1 cellular context compared by ENCODE assay signal in the genomic region with DNA sequence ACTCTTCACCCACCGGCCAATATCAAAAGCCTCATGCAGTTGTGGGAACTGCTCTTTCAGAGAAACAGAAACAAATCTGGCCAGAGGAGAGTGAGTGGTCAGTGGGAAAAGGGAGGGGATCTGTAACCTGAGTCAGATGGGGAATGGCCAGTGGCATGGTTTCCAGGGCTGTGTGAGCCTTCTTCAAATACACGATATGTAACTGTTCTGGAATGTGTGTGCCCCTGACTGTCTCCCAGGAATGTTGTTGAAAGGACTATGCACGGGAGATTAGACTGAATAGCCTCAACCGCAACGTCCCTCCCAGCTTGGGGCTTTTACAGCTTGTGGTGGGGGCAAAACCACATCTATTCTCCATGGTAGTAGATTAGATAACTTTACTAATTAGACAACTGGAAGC.
TF ChIP-seq lines count a peak whose summit lies in the region.

No MANE protein-coding gene starts in this region.

TF ChIP-seq in HEK293, 187 proteins besides CTCF, POLR2A, EP300 and RAD21 (continued from another document and continues in another):
- TF ChIP-seq REST (tag by site-specific recombination; IDR thresholded peaks at IDR 0.05) (no peak), ZNF621 (tag by site-specific recombination; IDR thresholded peaks at IDR 0.05) (no peak), ZNF112 (tag by site-specific recombination; IDR thresholded peaks at IDR 0.05) (no peak), ZNF292 (tag by site-specific recombination; IDR thresholded peaks at IDR 0.05; ENCODE audit: borderline replicate concordance, low read depth) (no peak), SP7 (tag by site-specific recombination; IDR thresholded peaks at IDR 0.05) (no peak), YY2 (tag by site-specific recombination; IDR thresholded peaks at IDR 0.05) (no peak), ZNF10 (tag by site-specific recombination; IDR thresholded peaks at IDR 0.05) (no peak), ZNF501 (tag by site-specific recombination; IDR thresholded peaks at IDR 0.05) (no peak), ZNF677 (tag by site-specific recombination; IDR thresholded peaks at IDR 0.05) (no peak), ZBTB21 (tag by site-specific recombination; IDR thresholded peaks at IDR 0.05) (no peak), OVOL3 (tag by site-specific recombination; IDR thresholded peaks at IDR 0.05) (no peak), ZNF600 (tag by site-specific recombination; IDR thresholded peaks at IDR 0.05) (peak; percentile 53), EGR2 (tag by site-specific recombination; IDR thresholded peaks at IDR 0.05; ENCODE audit: low read depth) (no peak), ZSCAN16 (tag by site-specific recombination; IDR thresholded peaks at IDR 0.05) (no peak), ZNF629 (tag by site-specific recombination; IDR thresholded peaks at IDR 0.05) (no peak), ZNF701 (tag by site-specific recombination; IDR thresholded peaks at IDR 0.05) (no peak), ZNF664 (tag by site-specific recombination; IDR thresholded peaks at IDR 0.05) (no peak), ZNF473 (tag by site-specific recombination; IDR thresholded peaks at IDR 0.05) (no peak), BCL11B (tag by site-specific recombination; IDR thresholded peaks at IDR 0.05; ENCODE audit: low read depth) (no peak), ZNF561 (tag by site-specific recombination; IDR thresholded peaks at IDR 0.05; ENCODE audit: borderline replicate concordance) (no peak), ZNF514 (tag by site-specific recombination; IDR thresholded peaks at IDR 0.05) (no peak), ZEB2 (tag by site-specific recombination; IDR thresholded peaks at IDR 0.05) (no peak), ZNF610 (tag by site-specific recombination; IDR thresholded peaks at IDR 0.05; ENCODE audit: borderline replicate concordance) (no peak), ZNF366 (tag by site-specific recombination; conservative IDR thresholded peaks at IDR 0.05) (peak; percentile 38; the same call in 1 of the 2 replicates), ZNF658 (tag by site-specific recombination; IDR thresholded peaks at IDR 0.05) (no peak), PRDM6 (tag by site-specific recombination; IDR thresholded peaks at IDR 0.05) (no peak), ZSCAN30 (tag by site-specific recombination; IDR thresholded peaks at IDR 0.05) (no peak), IKZF3 (tag by site-specific recombination; IDR thresholded peaks at IDR 0.05) (no peak), SP2 (tag by site-specific recombination; IDR thresholded peaks at IDR 0.05) (no peak), ZNF274 (IDR thresholded peaks at IDR 0.05; ENCODE audit: low read length) (no peak), ZNF274 (tag by site-specific recombination; IDR thresholded peaks at IDR 0.05; ENCODE audit: borderline replicate concordance) (no peak), ZNF843 (tag by site-specific recombination; IDR thresholded peaks at IDR 0.05) (0 out of 2 replicates have a peak, but pooled peaks have one; percentile 33), ZNF549 (tag by site-specific recombination; IDR thresholded peaks at IDR 0.05) (no peak), KLF17 (tag by site-specific recombination; IDR thresholded peaks at IDR 0.05) (no peak), ZNF521 (tag by site-specific recombination; IDR thresholded peaks at IDR 0.05) (no peak), TCF7L2 (IDR thresholded peaks at IDR 0.05; ENCODE audit: borderline replicate concordance, low read depth, low read length) (no peak), FEZF1 (tag by site-specific recombination; IDR thresholded peaks at IDR 0.05) (peak; percentile 71), BCL11A (tag by site-specific recombination; IDR thresholded peaks at IDR 0.05; ENCODE audit: low read depth) (no peak), ZNF223 (tag by site-specific recombination; IDR thresholded peaks at IDR 0.05) (no peak), YY1 (tag by site-specific recombination; IDR thresholded peaks at IDR 0.05) (no peak), ZNF140 (tag by site-specific recombination; IDR thresholded peaks at IDR 0.05) (no peak), ZNF362 (tag by site-specific recombination; IDR thresholded peaks at IDR 0.05) (no peak), ZNF391 (tag by site-specific recombination; IDR thresholded peaks at IDR 0.05; ENCODE audit: borderline replicate concordance, low read depth) (no peak), ZIC2 (tag by site-specific recombination; IDR thresholded peaks at IDR 0.05) (no peak), GLI4 (tag by site-specific recombination; IDR thresholded peaks at IDR 0.05) (no peak), WT1 (tag by site-specific recombination; IDR thresholded peaks at IDR 0.05) (peak; percentile 68)
- TF ChIP-seq, protein P1, sequence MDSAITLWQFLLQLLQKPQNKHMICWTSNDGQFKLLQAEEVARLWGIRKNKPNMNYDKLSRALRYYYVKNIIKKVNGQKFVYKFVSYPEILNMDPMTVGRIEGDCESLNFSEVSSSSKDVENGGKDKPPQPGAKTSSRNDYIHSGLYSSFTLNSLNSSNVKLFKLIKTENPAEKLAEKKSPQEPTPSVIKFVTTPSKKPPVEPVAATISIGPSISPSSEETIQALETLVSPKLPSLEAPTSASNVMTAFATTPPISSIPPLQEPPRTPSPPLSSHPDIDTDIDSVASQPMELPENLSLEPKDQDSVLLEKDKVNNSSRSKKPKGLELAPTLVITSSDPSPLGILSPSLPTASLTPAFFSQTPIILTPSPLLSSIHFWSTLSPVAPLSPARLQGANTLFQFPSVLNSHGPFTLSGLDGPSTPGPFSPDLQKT (IDR thresholded peaks at IDR 0.05; ENCODE audit: borderline replicate concordance, low read depth, low read length) = no peak
- TF ChIP-seq, protein P2, sequence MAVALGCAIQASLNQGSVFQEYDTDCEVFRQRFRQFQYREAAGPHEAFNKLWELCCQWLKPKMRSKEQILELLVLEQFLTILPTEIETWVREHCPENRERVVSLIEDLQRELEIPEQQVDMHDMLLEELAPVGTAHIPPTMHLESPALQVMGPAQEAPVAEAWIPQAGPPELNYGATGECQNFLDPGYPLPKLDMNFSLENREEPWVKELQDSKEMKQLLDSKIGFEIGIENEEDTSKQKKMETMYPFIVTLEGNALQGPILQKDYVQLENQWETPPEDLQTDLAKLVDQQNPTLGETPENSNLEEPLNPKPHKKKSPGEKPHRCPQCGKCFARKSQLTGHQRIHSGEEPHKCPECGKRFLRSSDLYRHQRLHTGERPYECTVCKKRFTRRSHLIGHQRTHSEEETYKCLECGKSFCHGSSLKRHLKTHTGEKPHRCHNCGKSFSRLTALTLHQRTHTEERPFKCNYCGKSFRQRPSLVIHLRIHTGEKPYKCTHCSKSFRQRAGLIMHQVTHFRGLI (tag by site-specific recombination; IDR thresholded peaks at IDR 0.05) = no peak
- TF ChIP-seq, protein P3, sequence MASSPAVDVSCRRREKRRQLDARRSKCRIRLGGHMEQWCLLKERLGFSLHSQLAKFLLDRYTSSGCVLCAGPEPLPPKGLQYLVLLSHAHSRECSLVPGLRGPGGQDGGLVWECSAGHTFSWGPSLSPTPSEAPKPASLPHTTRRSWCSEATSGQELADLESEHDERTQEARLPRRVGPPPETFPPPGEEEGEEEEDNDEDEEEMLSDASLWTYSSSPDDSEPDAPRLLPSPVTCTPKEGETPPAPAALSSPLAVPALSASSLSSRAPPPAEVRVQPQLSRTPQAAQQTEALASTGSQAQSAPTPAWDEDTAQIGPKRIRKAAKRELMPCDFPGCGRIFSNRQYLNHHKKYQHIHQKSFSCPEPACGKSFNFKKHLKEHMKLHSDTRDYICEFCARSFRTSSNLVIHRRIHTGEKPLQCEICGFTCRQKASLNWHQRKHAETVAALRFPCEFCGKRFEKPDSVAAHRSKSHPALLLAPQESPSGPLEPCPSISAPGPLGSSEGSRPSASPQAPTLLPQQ (tag by site-specific recombination; IDR thresholded peaks at IDR 0.05) = 0 out of 2 replicates have a peak, but pooled peaks have one; percentile 25
- TF ChIP-seq, protein P4, sequence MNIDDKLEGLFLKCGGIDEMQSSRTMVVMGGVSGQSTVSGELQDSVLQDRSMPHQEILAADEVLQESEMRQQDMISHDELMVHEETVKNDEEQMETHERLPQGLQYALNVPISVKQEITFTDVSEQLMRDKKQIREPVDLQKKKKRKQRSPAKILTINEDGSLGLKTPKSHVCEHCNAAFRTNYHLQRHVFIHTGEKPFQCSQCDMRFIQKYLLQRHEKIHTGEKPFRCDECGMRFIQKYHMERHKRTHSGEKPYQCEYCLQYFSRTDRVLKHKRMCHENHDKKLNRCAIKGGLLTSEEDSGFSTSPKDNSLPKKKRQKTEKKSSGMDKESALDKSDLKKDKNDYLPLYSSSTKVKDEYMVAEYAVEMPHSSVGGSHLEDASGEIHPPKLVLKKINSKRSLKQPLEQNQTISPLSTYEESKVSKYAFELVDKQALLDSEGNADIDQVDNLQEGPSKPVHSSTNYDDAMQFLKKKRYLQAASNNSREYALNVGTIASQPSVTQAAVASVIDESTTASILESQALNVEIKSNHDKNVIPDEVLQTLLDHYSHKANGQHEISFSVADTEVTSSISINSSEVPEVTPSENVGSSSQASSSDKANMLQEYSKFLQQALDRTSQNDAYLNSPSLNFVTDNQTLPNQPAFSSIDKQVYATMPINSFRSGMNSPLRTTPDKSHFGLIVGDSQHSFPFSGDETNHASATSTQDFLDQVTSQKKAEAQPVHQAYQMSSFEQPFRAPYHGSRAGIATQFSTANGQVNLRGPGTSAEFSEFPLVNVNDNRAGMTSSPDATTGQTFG (tag by site-specific recombination; IDR thresholded peaks at IDR 0.05; ENCODE audit: borderline replicate concordance) = no peak
- TF ChIP-seq, protein P5, sequence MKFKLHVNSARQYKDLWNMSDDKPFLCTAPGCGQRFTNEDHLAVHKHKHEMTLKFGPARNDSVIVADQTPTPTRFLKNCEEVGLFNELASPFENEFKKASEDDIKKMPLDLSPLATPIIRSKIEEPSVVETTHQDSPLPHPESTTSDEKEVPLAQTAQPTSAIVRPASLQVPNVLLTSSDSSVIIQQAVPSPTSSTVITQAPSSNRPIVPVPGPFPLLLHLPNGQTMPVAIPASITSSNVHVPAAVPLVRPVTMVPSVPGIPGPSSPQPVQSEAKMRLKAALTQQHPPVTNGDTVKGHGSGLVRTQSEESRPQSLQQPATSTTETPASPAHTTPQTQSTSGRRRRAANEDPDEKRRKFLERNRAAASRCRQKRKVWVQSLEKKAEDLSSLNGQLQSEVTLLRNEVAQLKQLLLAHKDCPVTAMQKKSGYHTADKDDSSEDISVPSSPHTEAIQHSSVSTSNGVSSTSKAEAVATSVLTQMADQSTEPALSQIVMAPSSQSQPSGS (tag by site-specific recombination; IDR thresholded peaks at IDR 0.05; ENCODE audit: low read depth) = no peak
- TF ChIP-seq, protein P6, sequence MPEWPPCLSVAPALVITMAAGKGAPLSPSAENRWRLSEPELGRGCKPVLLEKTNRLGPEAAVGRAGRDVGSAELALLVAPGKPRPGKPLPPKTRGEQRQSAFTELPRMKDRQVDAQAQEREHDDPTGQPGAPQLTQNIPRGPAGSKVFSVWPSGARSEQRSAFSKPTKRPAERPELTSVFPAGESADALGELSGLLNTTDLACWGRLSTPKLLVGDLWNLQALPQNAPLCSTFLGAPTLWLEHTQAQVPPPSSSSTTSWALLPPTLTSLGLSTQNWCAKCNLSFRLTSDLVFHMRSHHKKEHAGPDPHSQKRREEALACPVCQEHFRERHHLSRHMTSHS (tag by site-specific recombination; IDR thresholded peaks at IDR 0.05) = no peak
